ENCODE assay signal across 10 cellular contexts in genomic region chr1:154730986-154731489, GRCh38.
DNase-seq lines count a peak whose midpoint lies in the region; ATAC-seq and TF ChIP-seq lines count a peak whose summit lies in the region.
"Had no signal": no experiment of that assay in that cellular context is flagged by ENCODE, and none has a peak within 500 bp of the region (broad histone marks: within the 10 kb centered on the region; RNA-seq: fewer than 3 reads in every experiment).

No MANE protein-coding gene starts in this region.

- no peak overlapping the region for H3K4me3 ChIP-seq in epithelial cell of esophagus (ENCODE audit: low read length)

- H3K4me3 Mint-ChIP-seq in nephron, result no peak overlapping the region
- H3K4me3 Mint-ChIP-seq: CD4-positive, alpha-beta memory T cell had no signal

- peaks cover 4% of the 10 kb centered on the region for H3K27me3 Mint-ChIP-seq in nephron (ENCODE audit: low read depth)

- H3K9me3 Mint-ChIP-seq in nephron, result no peaks in the 10 kb centered on the region
- H3K9me3 Mint-ChIP-seq: CD4-positive, alpha-beta memory T cell had no signal

- no peaks in the 10 kb centered on the region for H3K36me3 Mint-ChIP-seq in nephron (ENCODE audit: low read depth)
- H3K36me3 Mint-ChIP-seq: CD4-positive, alpha-beta memory T cell had no signal

- H3K4me1 Mint-ChIP-seq in nephron, result peaks cover 53% of the 10 kb centered on the region

- TF ChIP-seq CTCF in epithelial cell of esophagus (IDR thresholded peaks at IDR 0.05; ENCODE audit: insufficient read depth, low read depth, low read length, missing control alignments), result no peak
- no peak for TF ChIP-seq CTCF in nephron (IDR thresholded peaks at IDR 0.05; ENCODE audit: unreplicated experiment in 3 of 3)

- DNase-seq in AG08396 (ENCODE audit: low spot score) (peak; percentile 32), NCI-H2227 (lab: John Stamatoyannopoulos, UW; ENCODE audit: unreplicated experiment) (peak; percentile 46), epithelial cell of esophagus (ENCODE audit: low read depth) (peak; percentile 22), superior temporal gyrus (ENCODE audit: extremely low spot score) (no peak), SIG-M5 treated with dmso at 0.1 percent for 504 hours (lab: John Stamatoyannopoulos, UW; ENCODE audit: unreplicated experiment) (no peak)
- DNase-seq in stimulated activated naive CD8-positive, alpha-beta T cell treated with anti-CD3 and anti-CD28 coated beads, Interleukin-15, Interleukin-2, amounts not matched to agents 100 U/mL and 50 U/mL, for 24 hours, result no peak
- DNase-seq: CD4-positive, alpha-beta memory T cell; foreskin melanocyte had no signal

- peak overlapping the region; percentile 83 to 86 (median 85) for H3K27ac Mint-ChIP-seq in nephron
- H3K27ac Mint-ChIP-seq: CD4-positive, alpha-beta memory T cell had no signal

- no peak for ATAC-seq in GM21786 (IDR thresholded peaks at IDR 0.05; ENCODE audit: unreplicated experiment)
- ATAC-seq in stimulated activated naive CD8-positive, alpha-beta T cell treated with anti-CD3 and anti-CD28 coated beads, Interleukin-15, Interleukin-2, amounts not matched to agents 100 U/mL and 50 U/mL, for 24 hours, result no peak

Comparison
In these comparisons a context has a peak if more than half of its experiments do, and no peak if none do; other contexts are left out.
1. DNase-seq: peak in AG08396 (single experiment), NCI-H2227 (single experiment) and epithelial cell of esophagus (single experiment); none in superior temporal gyrus (single experiment), SIG-M5 treated with dmso at 0.1 percent for 504 hours (single experiment) and stimulated activated naive CD8-positive, alpha-beta T cell treated with anti-CD3 and anti-CD28 coated beads, Interleukin-15, Interleukin-2, amounts not matched to agents 100 U/mL and 50 U/mL, for 24 hours (single experiment).